In the genomic region with DNA sequence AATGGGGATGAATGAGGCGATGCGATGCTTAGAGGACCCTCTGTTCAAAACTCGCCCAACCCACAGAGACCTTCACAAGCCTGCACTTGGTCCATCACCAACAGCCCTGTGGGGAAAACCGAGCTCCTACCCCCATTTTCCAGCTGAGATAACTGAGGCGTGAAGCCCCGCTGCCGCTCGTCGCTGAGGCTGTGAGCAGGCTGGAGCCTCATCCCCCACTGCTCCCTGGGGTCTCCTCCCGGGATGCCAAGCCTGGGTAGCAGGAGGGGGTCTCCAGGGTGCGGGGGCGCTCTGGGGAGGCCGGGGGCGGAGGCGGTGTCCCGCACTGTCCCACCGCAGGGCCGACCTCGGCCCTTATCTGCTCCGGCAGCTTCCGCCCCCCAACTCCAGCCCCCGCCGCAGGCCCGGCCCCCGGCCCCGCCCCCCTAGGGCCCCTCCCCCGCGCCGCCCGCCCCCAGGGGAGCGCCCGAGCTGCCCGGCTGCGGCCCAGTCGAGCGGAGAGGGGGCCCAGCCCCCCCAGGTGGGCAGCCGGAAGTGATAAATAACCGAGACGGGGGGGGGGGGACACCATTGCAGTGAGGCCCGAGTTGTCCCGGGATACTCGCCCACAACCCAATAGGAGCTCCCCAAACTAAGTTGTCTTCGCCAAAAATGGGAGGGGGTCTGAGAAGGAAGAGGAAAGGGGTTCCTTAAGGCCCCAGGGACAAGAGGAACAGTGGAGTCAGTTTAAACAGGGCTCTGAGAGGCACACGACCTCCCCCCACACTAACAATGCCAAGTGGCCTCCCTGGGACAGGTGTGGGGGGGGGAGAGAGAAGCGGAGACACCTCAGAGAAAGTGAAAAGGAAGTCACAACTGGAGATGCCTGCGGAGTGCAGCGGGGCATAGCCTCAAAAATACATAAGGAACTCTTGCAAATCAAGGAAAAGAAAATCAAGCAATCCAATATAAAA, we compare ENCODE assay signal across 1 cellular context.
TF ChIP-seq lines count a peak whose summit lies in the region.

No MANE protein-coding gene starts in this region.

TF ChIP-seq in K562, 482 proteins besides CTCF, POLR2A, EP300 and RAD21 (continued from another document):
- TF ChIP-seq, protein P1, sequence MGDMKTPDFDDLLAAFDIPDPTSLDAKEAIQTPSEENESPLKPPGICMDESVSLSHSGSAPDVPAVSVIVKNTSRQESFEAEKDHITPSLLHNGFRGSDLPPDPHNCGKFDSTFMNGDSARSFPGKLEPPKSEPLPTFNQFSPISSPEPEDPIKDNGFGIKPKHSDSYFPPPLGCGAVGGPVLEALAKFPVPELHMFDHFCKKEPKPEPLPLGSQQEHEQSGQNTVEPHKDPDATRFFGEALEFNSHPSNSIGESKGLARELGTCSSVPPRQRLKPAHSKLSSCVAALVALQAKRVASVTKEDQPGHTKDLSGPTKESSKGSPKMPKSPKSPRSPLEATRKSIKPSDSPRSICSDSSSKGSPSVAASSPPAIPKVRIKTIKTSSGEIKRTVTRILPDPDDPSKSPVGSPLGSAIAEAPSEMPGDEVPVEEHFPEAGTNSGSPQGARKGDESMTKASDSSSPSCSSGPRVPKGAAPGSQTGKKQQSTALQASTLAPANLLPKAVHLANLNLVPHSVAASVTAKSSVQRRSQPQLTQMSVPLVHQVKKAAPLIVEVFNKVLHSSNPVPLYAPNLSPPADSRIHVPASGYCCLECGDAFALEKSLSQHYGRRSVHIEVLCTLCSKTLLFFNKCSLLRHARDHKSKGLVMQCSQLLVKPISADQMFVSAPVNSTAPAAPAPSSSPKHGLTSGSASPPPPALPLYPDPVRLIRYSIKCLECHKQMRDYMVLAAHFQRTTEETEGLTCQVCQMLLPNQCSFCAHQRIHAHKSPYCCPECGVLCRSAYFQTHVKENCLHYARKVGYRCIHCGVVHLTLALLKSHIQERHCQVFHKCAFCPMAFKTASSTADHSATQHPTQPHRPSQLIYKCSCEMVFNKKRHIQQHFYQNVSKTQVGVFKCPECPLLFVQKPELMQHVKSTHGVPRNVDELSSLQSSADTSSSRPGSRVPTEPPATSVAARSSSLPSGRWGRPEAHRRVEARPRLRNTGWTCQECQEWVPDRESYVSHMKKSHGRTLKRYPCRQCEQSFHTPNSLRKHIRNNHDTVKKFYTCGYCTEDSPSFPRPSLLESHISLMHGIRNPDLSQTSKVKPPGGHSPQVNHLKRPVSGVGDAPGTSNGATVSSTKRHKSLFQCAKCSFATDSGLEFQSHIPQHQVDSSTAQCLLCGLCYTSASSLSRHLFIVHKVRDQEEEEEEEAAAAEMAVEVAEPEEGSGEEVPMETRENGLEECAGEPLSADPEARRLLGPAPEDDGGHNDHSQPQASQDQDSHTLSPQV (IDR thresholded peaks at IDR 0.05) = peak; percentile 23; the same call in 1 of the 2 replicates
- TF ChIP-seq MEIS2 (IDR thresholded peaks at IDR 0.05; ENCODE audit: partially characterized antibody) (no peak), MAFF (IDR thresholded peaks at IDR 0.05; ENCODE audit: low read length) (no peak), ZNF175 (CRISPR knock-in tag; IDR thresholded peaks at IDR 0.05; ENCODE audit: low read depth) (0 out of 2 replicates have a peak, but pooled peaks have one; percentile 45), RCOR1 (IDR thresholded peaks at IDR 0.05; ENCODE audit: borderline replicate concordance in 1 of 2, low read depth in 2 of 2, low read length in 2 of 2) (peak; percentile 35 to 63; a peak in 2 of 4 replicates), TAL1 (IDR thresholded peaks at IDR 0.05) (peak; percentile 21; the same call in 1 of the 2 replicates)
